Comparison of ENCODE assay signal across 8 cellular contexts in genomic region chr14:94689218-94689984, GRCh38.
DNase-seq lines count a peak whose midpoint lies in the region; ATAC-seq and TF ChIP-seq lines count a peak whose summit lies in the region.

No MANE protein-coding gene starts in this region.

- no peaks in the 10 kb centered on the region for H4K20me1 ChIP-seq in OCI-LY3 (ENCODE audit: insufficient read depth, low read length)

- 11 to 18% (median 14%) methylated on average over 35 of the region's 35 CpGs for WGBS in ovary, 3 donors

- H3K79me2 ChIP-seq in OCI-LY3 (ENCODE audit: low read length), result no peaks in the 10 kb centered on the region

- H3K9me3 ChIP-seq in OCI-LY3 (ENCODE audit: insufficient read depth, low read length) (no peaks in the 10 kb centered on the region), ovary (no peaks in the 10 kb centered on the region), vagina (no peaks in the 10 kb centered on the region)

- TF ChIP-seq CTCF in OCI-LY3 (IDR thresholded peaks at IDR 0.05; ENCODE audit: low read depth, low read length) (peak; percentile 91), ovary (IDR thresholded peaks at IDR 0.05) (peak; percentile 90 to 92 (median 92)), vagina (IDR thresholded peaks at IDR 0.05) (peak; percentile 84 to 90 (median 85))

- ATAC-seq in HG03097 (IDR thresholded peaks at IDR 0.05; ENCODE audit: low FRiP score, unreplicated experiment) (peak; percentile 79), GM18873 (IDR thresholded peaks at IDR 0.05; ENCODE audit: low FRiP score, unreplicated experiment) (no peak)

- H3K27me3 ChIP-seq in OCI-LY3 (ENCODE audit: low read depth, low read length) (no peaks in the 10 kb centered on the region), ovary (no peaks in the 10 kb centered on the region), vagina (no peaks in the 10 kb centered on the region)

- H2AFZ ChIP-seq in OCI-LY3 (ENCODE audit: low read depth, low read length), result peak overlapping the region; percentile 83

- TF ChIP-seq POLR2A in ovary (IDR thresholded peaks at IDR 0.05) (no peak), vagina (IDR thresholded peaks at IDR 0.05) (no peak)

- intact Hi-C loops in ovary (cut with DNase I) (loop anchor here (5.0 to 10.0 kb wide), 3 partner anchors 145 to 745 kb away; no protein-coding TSS in a partner anchor), vagina (cut with DNase I) (no loop called here)

- H3K4me1 ChIP-seq in OCI-LY3 (ENCODE audit: low read length) (peaks cover 3% of the 10 kb centered on the region; the same call in 1 of the 2 replicates), ovary (ENCODE audit: insufficient read depth) (no peaks in the 10 kb centered on the region), vagina (no peaks in the 10 kb centered on the region)

- H3K36me3 ChIP-seq in OCI-LY3 (replicated peaks; ENCODE audit: low read depth, low read length) (no peaks in the 10 kb centered on the region), ovary (no peaks in the 10 kb centered on the region), vagina (no peaks in the 10 kb centered on the region)

- H3K27ac ChIP-seq in OCI-LY3 (ENCODE audit: low read length) (no peak overlapping the region), ovary (no peak overlapping the region), vagina (no peak overlapping the region)

- peak overlapping the region; percentile 56 for H3K4me3 ChIP-seq in OCI-LY3 (ENCODE audit: low read length)
- no peak overlapping the region for H3K4me3 ChIP-seq in ovary
- H3K4me3 ChIP-seq in vagina, result no peak overlapping the region

- H3K9ac ChIP-seq in OCI-LY3 (ENCODE audit: low read length), result peak overlapping the region; percentile 41; the same call in 1 of the 2 replicates

- DNase-seq in G401 (ENCODE audit: low spot score) (peak; percentile 25), germinal center (ENCODE audit: low spot score) (peak; percentile 76), ovary (peak; percentile 62 to 88 (median 78)), vagina (ENCODE audit: extremely low spot score in 2 of 2) (no peak)
- DNase-seq in activated effector memory CD4-positive, alpha-beta T cell treated with anti-CD3 and anti-CD28 coated beads, Interleukin-2, amount 50 U/mL, for 16 hours, result peak; percentile 82

- H3K4me2 ChIP-seq in OCI-LY3 (ENCODE audit: low read length), result peak overlapping the region; percentile 82

- in situ Hi-C loops in G401 (cut with HindIII; ENCODE audit: low sequenced_read_pairs), result no loop called here

- no peak for TF ChIP-seq EP300 in ovary (IDR thresholded peaks at IDR 0.05)

Comparison
In these comparisons a context has a peak if more than half of its experiments do, and no peak if none do; other contexts are left out.
1. DNase-seq: peak in G401 (single experiment), activated effector memory CD4-positive, alpha-beta T cell treated with anti-CD3 and anti-CD28 coated beads, Interleukin-2, amount 50 U/mL, for 16 hours (single experiment), germinal center (single experiment) and ovary (5 of 5); none in vagina (0 of 2).
2. Peak in every context shown above with its lines, with median percentiles within 50 percentile points of each other: CTCF ChIP-seq.